ENCODE assay signal across 10 cellular contexts in the genomic region with DNA sequence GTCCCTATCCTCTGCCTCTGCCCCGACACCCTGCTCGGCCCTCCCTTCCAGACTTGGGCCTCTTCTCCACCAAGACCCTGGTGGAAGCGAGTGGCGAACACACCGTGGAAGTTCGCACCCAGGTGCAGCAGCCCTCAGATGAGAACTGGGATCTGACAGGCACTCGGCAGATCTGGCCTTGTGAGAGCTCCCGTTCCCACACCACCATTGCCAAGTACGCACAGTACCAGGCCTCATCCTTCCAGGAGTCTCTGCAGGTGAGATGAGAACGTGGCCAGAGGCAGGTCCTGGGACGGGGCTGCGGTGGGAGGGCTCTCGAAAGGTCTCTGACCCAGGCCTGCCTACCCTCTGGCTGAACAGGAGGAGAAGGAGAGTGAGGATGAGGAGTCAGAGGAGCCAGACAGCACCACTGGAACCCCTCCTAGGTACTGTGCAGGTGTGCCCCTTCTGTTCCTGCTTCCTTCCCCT. TPM values are rescaled to one million over a fixed set of nuclear protein-coding genes. Genes with fewer than 3 reads are reported as not detected.
DNase-seq lines count a peak whose midpoint lies in the region; ATAC-seq and TF ChIP-seq lines count a peak whose summit lies in the region.
"Had no signal": no experiment of that assay in that cellular context is flagged by ENCODE, and none has a peak within 500 bp of the region (broad histone marks: within the 10 kb centered on the region; RNA-seq: fewer than 3 reads in every experiment).

No MANE protein-coding gene starts in this region.

- H3K27ac ChIP-seq in DND-41 (ENCODE audit: low read length), result no peak overlapping the region
- no peak overlapping the region for H3K27ac ChIP-seq in HL-60 (replicated peaks)
- H3K27ac ChIP-seq: testis had no signal

- H3K9me3 ChIP-seq in DND-41 (ENCODE audit: insufficient read depth, low read length, severe bottlenecking), result no peaks in the 10 kb centered on the region
- H3K9me3 ChIP-seq: testis had no signal

- H3K9ac ChIP-seq in DND-41 (ENCODE audit: low read depth, low read length), result no peak overlapping the region

- peak overlapping the region; percentile 37; the same call in 1 of the 2 replicates for H2AFZ ChIP-seq in DND-41 (ENCODE audit: low read depth, low read length)

- no peaks in the 10 kb centered on the region for H3K9me3 Mint-ChIP-seq in activated naive CD8-positive, alpha-beta T cell treated with anti-CD3 and anti-CD28 coated beads, Interleukin-2, amount 10 ng/mL, durations not matched to agents 7 days and 5 days
- no peaks in the 10 kb centered on the region for H3K9me3 Mint-ChIP-seq in naive thymus-derived CD8-positive, alpha-beta T cell

- H4K20me1 ChIP-seq in DND-41 (ENCODE audit: insufficient read depth, low read length), result peaks cover 9% of the 10 kb centered on the region; the same call in 1 of the 2 replicates

- peaks cover 8% of the 10 kb centered on the region for H3K79me2 ChIP-seq in DND-41 (ENCODE audit: insufficient read depth, low read length)

- H3K4me1 ChIP-seq in DND-41 (ENCODE audit: insufficient read depth, low read length), result peaks cover 26% of the 10 kb centered on the region

- peak overlapping the region; percentile 81 for H3K4me3 Mint-ChIP-seq in activated naive CD8-positive, alpha-beta T cell treated with anti-CD3 and anti-CD28 coated beads, Interleukin-2, amount 10 ng/mL, durations not matched to agents 7 days and 5 days
- H3K4me3 Mint-ChIP-seq in naive thymus-derived CD8-positive, alpha-beta T cell, result peak overlapping the region in 9 of 10 donors; percentile 18 to 84 (median 64)

- H3K36me3 ChIP-seq in DND-41 (ENCODE audit: insufficient read depth, low read length), result peaks cover 42% of the 10 kb centered on the region; the same call in 1 of the 2 replicates

- H3K27me3 ChIP-seq in DND-41 (ENCODE audit: insufficient read depth, low read length, poor library complexity), result no peaks in the 10 kb centered on the region
- no peaks in the 10 kb centered on the region for H3K27me3 ChIP-seq in HL-60 (ENCODE audit: insufficient read depth, poor library complexity, severe bottlenecking)
- H3K27me3 ChIP-seq: testis had no signal

- peak overlapping the region; percentile 62 for H3K4me2 ChIP-seq in DND-41 (ENCODE audit: insufficient read depth, low read length)

- POLR2A ChIA-PET in activated naive CD8-positive, alpha-beta T cell treated with anti-CD3 and anti-CD28 coated beads, Interleukin-2, amount 10 ng/mL, durations not matched to agents 7 days and 5 days (lab: Charles Lee), result interaction anchor here (0.7 to 2.1 kb wide), 5 partner anchors 9 to 50 kb away, joined by 3 to 11 read pairs (median 3); partner anchors contain the start of gene KDM6B
- POLR2A ChIA-PET in naive thymus-derived CD8-positive, alpha-beta T cell (lab: Charles Lee), result interaction anchor here (0.5 to 5.8 kb wide), 8 partner anchors 9 to 396 kb away, joined by 3 to 96 read pairs (median 6); partner anchors contain the start of gene KDM6B

- peak overlapping the region in 1 of 2 experiments; percentile 47; a peak in 1 of 4 replicates for H3K4me3 ChIP-seq in DND-41 (ENCODE audit: low read depth in 1 of 2, low read length in 2 of 2)
- H3K4me3 ChIP-seq in HL-60 (replicated peaks; ENCODE audit: insufficient read depth, low read length), result peak overlapping the region; percentile 23; the same call in 1 of the 2 replicates

- peaks cover 2% of the 10 kb centered on the region for H3K36me3 Mint-ChIP-seq in activated naive CD8-positive, alpha-beta T cell treated with anti-CD3 and anti-CD28 coated beads, Interleukin-2, amount 10 ng/mL, durations not matched to agents 7 days and 5 days
- H3K36me3 Mint-ChIP-seq in naive thymus-derived CD8-positive, alpha-beta T cell, result peaks cover 0 to 36% (median 1%) of the 10 kb centered on the region in 3 donors

- TF ChIP-seq CTCF in DND-41 (IDR thresholded peaks at IDR 0.05; ENCODE audit: borderline replicate concordance, extremely low read depth, low read length, poor library complexity, severe bottlenecking) (no peak), HL-60 (IDR thresholded peaks at IDR 0.05; ENCODE audit: insufficient read depth, low read length) (no peak)

- H3K27me3 Mint-ChIP-seq in activated naive CD8-positive, alpha-beta T cell treated with anti-CD3 and anti-CD28 coated beads, Interleukin-2, amount 10 ng/mL, durations not matched to agents 7 days and 5 days, result no peaks in the 10 kb centered on the region
- H3K27me3 Mint-ChIP-seq in naive thymus-derived CD8-positive, alpha-beta T cell, result no peaks in the 10 kb centered on the region

- H3K27ac Mint-ChIP-seq in activated naive CD8-positive, alpha-beta T cell treated with anti-CD3 and anti-CD28 coated beads, Interleukin-2, amount 10 ng/mL, durations not matched to agents 7 days and 5 days, result peak overlapping the region; percentile 58
- peak overlapping the region; percentile 43 to 96 (median 88) for H3K27ac Mint-ChIP-seq in naive thymus-derived CD8-positive, alpha-beta T cell

- DNase-seq in DND-41, result no peak
- DNase-seq in HL-60 (ENCODE audit: low read depth in 1 of 2, low spot score in 1 of 2), result no peak
- DNase-seq in activated naive CD8-positive, alpha-beta T cell treated with anti-CD3 and anti-CD28 coated beads, Interleukin-2, amount 10 ng/mL, durations not matched to agents 7 days and 5 days, result no peak
- DNase-seq in naive thymus-derived CD8-positive, alpha-beta T cell, result no peak
- DNase-seq in hepatic stellate cell (ENCODE audit: low spot score), result no peak
- DNase-seq in GF-D8 (lab: John Stamatoyannopoulos, UW), result no peak
- DNase-seq in GM19238 (ENCODE audit: insufficient read length, low spot score), result no peak
- DNase-seq: cortex of kidney had no signal

- peaks cover 18% of the 10 kb centered on the region for H3K4me1 Mint-ChIP-seq in activated naive CD8-positive, alpha-beta T cell treated with anti-CD3 and anti-CD28 coated beads, Interleukin-2, amount 10 ng/mL, durations not matched to agents 7 days and 5 days
- peaks cover 14 to 27% (median 21%) of the 10 kb centered on the region in 4 donors for H3K4me1 Mint-ChIP-seq in naive thymus-derived CD8-positive, alpha-beta T cell

- ATAC-seq in DND-41 (ENCODE audit: insufficient read depth, low read depth), result no peak
- ATAC-seq in activated naive CD8-positive, alpha-beta T cell treated with anti-CD3 and anti-CD28 coated beads, Interleukin-2, amount 10 ng/mL, durations not matched to agents 7 days and 5 days (ENCODE audit: low read depth), result no peak
- peak; percentile 10 to 14 for ATAC-seq in naive thymus-derived CD8-positive, alpha-beta T cell
- ATAC-seq in HG03135 (IDR thresholded peaks at IDR 0.05; ENCODE audit: unreplicated experiment), result no peak

RNA-seq across cellular contexts. Expression of gene TMEM88, which starts 3.9 kb away (rescaled TPM):
- total RNA-seq in activated naive CD8-positive, alpha-beta T cell treated with anti-CD3 and anti-CD28 coated beads, Interleukin-2, amount 10 ng/mL, durations not matched to agents 7 days and 5 days, result 1 to 10 TPM; 2.9 to 3.7 TPM
- total RNA-seq in naive thymus-derived CD8-positive, alpha-beta T cell, result 1 to 10 TPM; 6.9 to 7.2 TPM
- not detected for polyA plus RNA-seq in naive thymus-derived CD8-positive, alpha-beta T cell

RNA-seq across cellular contexts. Expression of gene NAA38, which starts 6.4 kb away (rescaled TPM):
- total RNA-seq in activated naive CD8-positive, alpha-beta T cell treated with anti-CD3 and anti-CD28 coated beads, Interleukin-2, amount 10 ng/mL, durations not matched to agents 7 days and 5 days, result 10 to 100 TPM; 62.1 to 71.7 TPM
- total RNA-seq in naive thymus-derived CD8-positive, alpha-beta T cell, result 10 to 100 TPM; 16.0 to 24.1 TPM
- polyA plus RNA-seq in naive thymus-derived CD8-positive, alpha-beta T cell, result 100 to 1,000 TPM; 125 to 169 (median 152) TPM

RNA-seq across cellular contexts. Expression of gene CYB5D1, which starts 6.8 kb away (rescaled TPM):
- 1 to 10 TPM; 7.3 to 7.9 TPM for total RNA-seq in activated naive CD8-positive, alpha-beta T cell treated with anti-CD3 and anti-CD28 coated beads, Interleukin-2, amount 10 ng/mL, durations not matched to agents 7 days and 5 days
- total RNA-seq in naive thymus-derived CD8-positive, alpha-beta T cell, result 1 to 10 TPM; 8.5 to 9.8 TPM
- 1 to 10 TPM; 3.5 to 6.0 (median 5.1) TPM for polyA plus RNA-seq in naive thymus-derived CD8-positive, alpha-beta T cell

RNA-seq across cellular contexts. Expression of gene KDM6B, which starts 17.0 kb away (rescaled TPM):
- total RNA-seq in activated naive CD8-positive, alpha-beta T cell treated with anti-CD3 and anti-CD28 coated beads, Interleukin-2, amount 10 ng/mL, durations not matched to agents 7 days and 5 days, result 10 to 100 TPM; 43.4 to 50.9 TPM
- total RNA-seq in naive thymus-derived CD8-positive, alpha-beta T cell, result 100 to 1,000 TPM; 113 TPM
- 1 to 10 TPM in 2 of 3 donors, under 1 TPM in 1; 0.28 to 1.2 (median 1.0) TPM for polyA plus RNA-seq in naive thymus-derived CD8-positive, alpha-beta T cell

RNA-seq across cellular contexts. Expression of gene CHD3, which starts 37.6 kb away (rescaled TPM):
- 100 to 1,000 TPM; 194 to 199 TPM for total RNA-seq in activated naive CD8-positive, alpha-beta T cell treated with anti-CD3 and anti-CD28 coated beads, Interleukin-2, amount 10 ng/mL, durations not matched to agents 7 days and 5 days
- total RNA-seq in naive thymus-derived CD8-positive, alpha-beta T cell, result 100 to 1,000 TPM; 277 to 281 TPM
- polyA plus RNA-seq in naive thymus-derived CD8-positive, alpha-beta T cell, result 10 to 100 TPM in 2 of 3 donors, 1 to 10 TPM in 1; 4.3 to 29.2 (median 15.5) TPM

Comparison
In these comparisons a context has a peak if more than half of its experiments do, and no peak if none do; other contexts are left out.
1. ATAC-seq: peak in naive thymus-derived CD8-positive, alpha-beta T cell (2 of 2); none in DND-41 (single experiment), activated naive CD8-positive, alpha-beta T cell treated with anti-CD3 and anti-CD28 coated beads, Interleukin-2, amount 10 ng/mL, durations not matched to agents 7 days and 5 days (single experiment) and HG03135 (single experiment).